In the genomic region with DNA sequence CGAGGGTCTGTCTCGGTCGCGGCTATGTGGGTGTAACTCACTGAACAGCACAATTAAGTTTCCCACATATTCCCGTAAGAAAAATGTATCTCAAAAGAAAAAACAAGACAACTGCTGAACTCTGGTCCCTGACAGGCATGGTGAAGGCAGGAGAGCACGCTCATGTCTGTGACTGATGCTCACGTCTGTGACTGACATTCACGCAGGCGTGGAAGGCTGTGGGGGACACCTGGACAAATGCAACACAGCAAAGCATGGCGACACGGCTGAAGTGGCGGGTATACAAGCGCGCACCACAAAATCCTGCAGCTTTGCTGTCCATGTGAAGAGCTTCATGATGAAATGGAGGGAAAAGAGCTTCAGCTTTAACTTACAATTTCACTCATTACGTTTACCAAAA, we compare ENCODE assay signal across 1 cellular context.
TF ChIP-seq lines count a peak whose summit lies in the region.

No MANE protein-coding gene starts in this region.

TF ChIP-seq in WTC11, 78 proteins besides CTCF, POLR2A, EP300 and RAD21 (continued from another document):
- TF ChIP-seq, protein P1, sequence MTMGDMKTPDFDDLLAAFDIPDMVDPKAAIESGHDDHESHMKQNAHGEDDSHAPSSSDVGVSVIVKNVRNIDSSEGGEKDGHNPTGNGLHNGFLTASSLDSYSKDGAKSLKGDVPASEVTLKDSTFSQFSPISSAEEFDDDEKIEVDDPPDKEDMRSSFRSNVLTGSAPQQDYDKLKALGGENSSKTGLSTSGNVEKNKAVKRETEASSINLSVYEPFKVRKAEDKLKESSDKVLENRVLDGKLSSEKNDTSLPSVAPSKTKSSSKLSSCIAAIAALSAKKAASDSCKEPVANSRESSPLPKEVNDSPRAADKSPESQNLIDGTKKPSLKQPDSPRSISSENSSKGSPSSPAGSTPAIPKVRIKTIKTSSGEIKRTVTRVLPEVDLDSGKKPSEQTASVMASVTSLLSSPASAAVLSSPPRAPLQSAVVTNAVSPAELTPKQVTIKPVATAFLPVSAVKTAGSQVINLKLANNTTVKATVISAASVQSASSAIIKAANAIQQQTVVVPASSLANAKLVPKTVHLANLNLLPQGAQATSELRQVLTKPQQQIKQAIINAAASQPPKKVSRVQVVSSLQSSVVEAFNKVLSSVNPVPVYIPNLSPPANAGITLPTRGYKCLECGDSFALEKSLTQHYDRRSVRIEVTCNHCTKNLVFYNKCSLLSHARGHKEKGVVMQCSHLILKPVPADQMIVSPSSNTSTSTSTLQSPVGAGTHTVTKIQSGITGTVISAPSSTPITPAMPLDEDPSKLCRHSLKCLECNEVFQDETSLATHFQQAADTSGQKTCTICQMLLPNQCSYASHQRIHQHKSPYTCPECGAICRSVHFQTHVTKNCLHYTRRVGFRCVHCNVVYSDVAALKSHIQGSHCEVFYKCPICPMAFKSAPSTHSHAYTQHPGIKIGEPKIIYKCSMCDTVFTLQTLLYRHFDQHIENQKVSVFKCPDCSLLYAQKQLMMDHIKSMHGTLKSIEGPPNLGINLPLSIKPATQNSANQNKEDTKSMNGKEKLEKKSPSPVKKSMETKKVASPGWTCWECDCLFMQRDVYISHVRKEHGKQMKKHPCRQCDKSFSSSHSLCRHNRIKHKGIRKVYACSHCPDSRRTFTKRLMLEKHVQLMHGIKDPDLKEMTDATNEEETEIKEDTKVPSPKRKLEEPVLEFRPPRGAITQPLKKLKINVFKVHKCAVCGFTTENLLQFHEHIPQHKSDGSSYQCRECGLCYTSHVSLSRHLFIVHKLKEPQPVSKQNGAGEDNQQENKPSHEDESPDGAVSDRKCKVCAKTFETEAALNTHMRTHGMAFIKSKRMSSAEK (CRISPR knock-in tag; IDR thresholded peaks at IDR 0.05; ENCODE audit: borderline replicate concordance), result no peak
- TF ChIP-seq, protein P2, sequence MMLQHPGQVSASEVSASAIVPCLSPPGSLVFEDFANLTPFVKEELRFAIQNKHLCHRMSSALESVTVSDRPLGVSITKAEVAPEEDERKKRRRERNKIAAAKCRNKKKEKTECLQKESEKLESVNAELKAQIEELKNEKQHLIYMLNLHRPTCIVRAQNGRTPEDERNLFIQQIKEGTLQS (CRISPR knock-in tag; conservative IDR thresholded peaks at IDR 0.05), result no peak
- TF ChIP-seq, protein P3, sequence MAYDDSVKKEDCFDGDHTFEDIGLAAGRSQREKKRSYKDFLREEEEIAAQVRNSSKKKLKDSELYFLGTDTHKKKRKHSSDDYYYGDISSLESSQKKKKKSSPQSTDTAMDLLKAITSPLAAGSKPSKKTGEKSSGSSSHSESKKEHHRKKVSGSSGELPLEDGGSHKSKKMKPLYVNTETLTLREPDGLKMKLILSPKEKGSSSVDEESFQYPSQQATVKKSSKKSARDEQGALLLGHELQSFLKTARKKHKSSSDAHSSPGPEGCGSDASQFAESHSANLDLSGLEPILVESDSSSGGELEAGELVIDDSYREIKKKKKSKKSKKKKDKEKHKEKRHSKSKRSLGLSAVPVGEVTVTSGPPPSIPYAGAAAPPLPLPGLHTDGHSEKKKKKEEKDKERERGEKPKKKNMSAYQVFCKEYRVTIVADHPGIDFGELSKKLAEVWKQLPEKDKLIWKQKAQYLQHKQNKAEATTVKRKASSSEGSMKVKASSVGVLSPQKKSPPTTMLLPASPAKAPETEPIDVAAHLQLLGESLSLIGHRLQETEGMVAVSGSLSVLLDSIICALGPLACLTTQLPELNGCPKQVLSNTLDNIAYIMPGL (CRISPR knock-in tag; IDR thresholded peaks at IDR 0.05), result no peak
- TF ChIP-seq, protein P4, sequence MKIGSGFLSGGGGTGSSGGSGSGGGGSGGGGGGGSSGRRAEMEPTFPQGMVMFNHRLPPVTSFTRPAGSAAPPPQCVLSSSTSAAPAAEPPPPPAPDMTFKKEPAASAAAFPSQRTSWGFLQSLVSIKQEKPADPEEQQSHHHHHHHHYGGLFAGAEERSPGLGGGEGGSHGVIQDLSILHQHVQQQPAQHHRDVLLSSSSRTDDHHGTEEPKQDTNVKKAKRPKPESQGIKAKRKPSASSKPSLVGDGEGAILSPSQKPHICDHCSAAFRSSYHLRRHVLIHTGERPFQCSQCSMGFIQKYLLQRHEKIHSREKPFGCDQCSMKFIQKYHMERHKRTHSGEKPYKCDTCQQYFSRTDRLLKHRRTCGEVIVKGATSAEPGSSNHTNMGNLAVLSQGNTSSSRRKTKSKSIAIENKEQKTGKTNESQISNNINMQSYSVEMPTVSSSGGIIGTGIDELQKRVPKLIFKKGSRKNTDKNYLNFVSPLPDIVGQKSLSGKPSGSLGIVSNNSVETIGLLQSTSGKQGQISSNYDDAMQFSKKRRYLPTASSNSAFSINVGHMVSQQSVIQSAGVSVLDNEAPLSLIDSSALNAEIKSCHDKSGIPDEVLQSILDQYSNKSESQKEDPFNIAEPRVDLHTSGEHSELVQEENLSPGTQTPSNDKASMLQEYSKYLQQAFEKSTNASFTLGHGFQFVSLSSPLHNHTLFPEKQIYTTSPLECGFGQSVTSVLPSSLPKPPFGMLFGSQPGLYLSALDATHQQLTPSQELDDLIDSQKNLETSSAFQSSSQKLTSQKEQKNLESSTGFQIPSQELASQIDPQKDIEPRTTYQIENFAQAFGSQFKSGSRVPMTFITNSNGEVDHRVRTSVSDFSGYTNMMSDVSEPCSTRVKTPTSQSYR (CRISPR knock-in tag; IDR thresholded peaks at IDR 0.05), result no peak
- TF ChIP-seq CREB1 (CRISPR knock-in tag; IDR thresholded peaks at IDR 0.05) (no peak), JUN (CRISPR knock-in tag; IDR thresholded peaks at IDR 0.05) (no peak)
